ENCODE assay signal across 8 cellular contexts in genomic region chr6:69866351-69867074, GRCh38. TPM values are rescaled to one million over a fixed set of nuclear protein-coding genes. Genes with fewer than 3 reads are reported as not detected.
DNase-seq lines count a peak whose midpoint lies in the region; ATAC-seq, FAIRE-seq and TF ChIP-seq lines count a peak whose summit lies in the region.

COL19A1 (plus strand) TSS chr6:69866556; CDS start chr6:69879568, 13,012 bp downstream.

- no TSS peak for BruUV-seq in HepG2 (replicated peaks; lab: Mats Ljungman, UMichigan)

- no peak within 1 kb of the TSS for H3K27ac ChIP-seq in HepG2 (ENCODE audit: extremely low read length, insufficient read depth, low read length)

- 0 out of 2 replicates have a peak within 1 kb of the TSS, but pooled peaks have one; percentile 22 for H3K9ac ChIP-seq in HepG2 (ENCODE audit: insufficient read depth, low read depth, low read length)

- H3K27ac Mint-ChIP-seq in CD14-positive monocyte, result peak within 1 kb of the TSS in 1 of 7 donors; percentile 71
- H3K27ac Mint-ChIP-seq in central memory CD8-positive, alpha-beta T cell (ENCODE audit: low read depth), result peak within 1 kb of the TSS; percentile 4
- peak within 1 kb of the TSS; percentile 96 for H3K27ac Mint-ChIP-seq in stimulated activated memory B cell treated with anti-CD40 and anti-IgM and Interleukin-4, amounts not matched to agents 10 μg/mL and 1 μg/mL and 100 μg/mL, for 72 hours

- no peaks in the 10 kb centered on the region for H3K79me2 ChIP-seq in HepG2 (ENCODE audit: insufficient read depth, low read length)

- ATAC-seq in HG03196 (IDR thresholded peaks at IDR 0.05; ENCODE audit: unreplicated experiment) (peak; percentile 49), HepG2 (peak; percentile 64)
- peak; percentile 50 for ATAC-seq in central memory CD8-positive, alpha-beta T cell (replicated peaks; ENCODE audit: extremely low read depth, poor library complexity, severe bottlenecking)
- peak; percentile 76 for ATAC-seq in stimulated activated memory B cell treated with anti-CD40 and anti-IgM and Interleukin-4, amounts not matched to agents 10 μg/mL and 1 μg/mL and 100 μg/mL, for 72 hours

- H3K36me3 Mint-ChIP-seq in CD14-positive monocyte, result peaks cover 2 to 4% of the 10 kb centered on the region in 2 donors
- peaks cover 3% of the 10 kb centered on the region for H3K36me3 Mint-ChIP-seq in central memory CD8-positive, alpha-beta T cell (ENCODE audit: insufficient read depth)
- H3K36me3 Mint-ChIP-seq in stimulated activated memory B cell treated with anti-CD40 and anti-IgM and Interleukin-4, amounts not matched to agents 10 μg/mL and 1 μg/mL and 100 μg/mL, for 72 hours, result peaks cover 8% of the 10 kb centered on the region

- peaks cover 0 to 8% (median 6%) of the 10 kb centered on the region in 7 donors for H3K9me3 Mint-ChIP-seq in CD14-positive monocyte
- no peaks in the 10 kb centered on the region for H3K9me3 Mint-ChIP-seq in central memory CD8-positive, alpha-beta T cell
- H3K9me3 Mint-ChIP-seq in stimulated activated memory B cell treated with anti-CD40 and anti-IgM and Interleukin-4, amounts not matched to agents 10 μg/mL and 1 μg/mL and 100 μg/mL, for 72 hours, result no peaks in the 10 kb centered on the region

- H3K9me3 ChIP-seq in HepG2 (ENCODE audit: low read length), result no peaks in the 10 kb centered on the region

- FAIRE-seq in GM19239 (lab: Jason Lieb, UNC) (peak; percentile 99), HepG2 (lab: Jason Lieb, UNC) (no peak)

- TF ChIP-seq RAD21 in HepG2 (CRISPR knock-in tag; IDR thresholded peaks at IDR 0.05), result no peak

- H4K20me1 ChIP-seq in HepG2 (ENCODE audit: insufficient read depth, low read length), result no peaks in the 10 kb centered on the region

- TF ChIP-seq POLR2A in HepG2 (IDR thresholded peaks at IDR 0.05; ENCODE audit: insufficient read depth in 1 of 2, low read depth in 2 of 2, low read length in 2 of 2), result no peak

- peaks cover 2 to 34% of the 10 kb centered on the region in 2 experiments; a peak in 4 of 5 replicates for H3K27me3 ChIP-seq in HepG2 (ENCODE audit: control insufficient read depth in 1 of 2, insufficient read depth in 2 of 2, low read length in 2 of 2)

- H3K36me3 ChIP-seq in HepG2 (replicated peaks in 1 of 2; ENCODE audit: control insufficient read depth in 1 of 2, insufficient read depth in 2 of 2, low read length in 2 of 2), result no peaks in the 10 kb centered on the region

- TF ChIP-seq CTCF in CD14-positive monocyte (IDR thresholded peaks at IDR 0.05) (no peak), HepG2 (CRISPR knock-in tag; IDR thresholded peaks at IDR 0.05) (no peak)

- intact Hi-C loops in CD14-positive monocyte (cut with micrococcal nuclease), result no loop called here
- intact Hi-C loops in HepG2 (cut with micrococcal nuclease; ENCODE audit: unreplicated experiment), result no loop called here

- H3K4me1 ChIP-seq in HepG2 (ENCODE audit: insufficient read depth, low read length), result peaks cover 16% of the 10 kb centered on the region

- peak within 1 kb of the TSS; percentile 90 for H3K4me2 ChIP-seq in HepG2 (ENCODE audit: low read depth, low read length)

- peaks cover 9% of the 10 kb centered on the region for H3K4me1 Mint-ChIP-seq in CD14-positive monocyte
- peaks cover 18% of the 10 kb centered on the region for H3K4me1 Mint-ChIP-seq in central memory CD8-positive, alpha-beta T cell
- peaks cover 65% of the 10 kb centered on the region for H3K4me1 Mint-ChIP-seq in stimulated activated memory B cell treated with anti-CD40 and anti-IgM and Interleukin-4, amounts not matched to agents 10 μg/mL and 1 μg/mL and 100 μg/mL, for 72 hours

- POLR2A ChIA-PET in HepG2 (lab: Yijun Ruan, JAX), result no interaction called here

- no peak within 1 kb of the TSS for H2AFZ ChIP-seq in HepG2 (ENCODE audit: low read length)

- WGBS in HepG2 (ENCODE audit: low lambda C conversion rate), result 8% methylated on average over 21 of the region's 26 CpGs

- TF ChIP-seq EP300 in HepG2 (IDR thresholded peaks at IDR 0.05; ENCODE audit: low read depth in 2 of 2, low read length in 2 of 2), result no peak
- no peak for TF ChIP-seq EP300 in HepG2 (CRISPR knock-in tag; IDR thresholded peaks at IDR 0.05; ENCODE audit: borderline replicate concordance)

- in situ Hi-C loops in HepG2 (cut with HindIII; ENCODE audit: extremely low pct_ligation_motif_present, low pct_unique_long_range_greater_than_20kb), result no loop called here

- peak within 1 kb of the TSS; percentile 50 to 68 (median 50) for H3K4me3 ChIP-seq in HepG2 (replicated peaks in 1 of 3; ENCODE audit: insufficient read depth in 1 of 3, low read depth in 2 of 3, low read length in 3 of 3)

- CTCF ChIA-PET in HepG2 (lab: Yijun Ruan, JAX; ENCODE audit: low intra/inter-chr PET ratio, low total read pairs), result no interaction called here

- H3K4me3 Mint-ChIP-seq in CD14-positive monocyte, result peak within 1 kb of the TSS; percentile 53 to 94
- H3K4me3 Mint-ChIP-seq in central memory CD8-positive, alpha-beta T cell, result peak within 1 kb of the TSS; percentile 73
- peak within 1 kb of the TSS; percentile 87 for H3K4me3 Mint-ChIP-seq in stimulated activated memory B cell treated with anti-CD40 and anti-IgM and Interleukin-4, amounts not matched to agents 10 μg/mL and 1 μg/mL and 100 μg/mL, for 72 hours

- DNase-seq in CD14-positive monocyte (ENCODE audit: low spot score) (peak; percentile 39), GM19239 (ENCODE audit: insufficient read length, low spot score) (no peak), SW480 (ENCODE audit: low spot score) (peak; percentile 18), HepG2 (ENCODE audit: low spot score) (no peak), EL (no peak)
- DNase-seq in central memory CD8-positive, alpha-beta T cell (ENCODE audit: low spot score in 2 of 2), result peak; percentile 13 to 17

- peaks cover 54 to 67% (median 58%) of the 10 kb centered on the region in 3 donors for H3K27me3 Mint-ChIP-seq in CD14-positive monocyte (ENCODE audit: low read depth in 3 of 3)
- peaks cover 67% of the 10 kb centered on the region for H3K27me3 Mint-ChIP-seq in central memory CD8-positive, alpha-beta T cell
- H3K27me3 Mint-ChIP-seq in stimulated activated memory B cell treated with anti-CD40 and anti-IgM and Interleukin-4, amounts not matched to agents 10 μg/mL and 1 μg/mL and 100 μg/mL, for 72 hours, result no peaks in the 10 kb centered on the region

TF ChIP-seq in HepG2, 621 proteins besides CTCF, POLR2A, EP300 and RAD21:
- no peak for TF ChIP-seq HNF4G (IDR thresholded peaks at IDR 0.05; ENCODE audit: borderline replicate concordance, low read depth, low read length)
- 0 out of 2 replicates have a peak, but pooled peaks have one; percentile 6 for TF ChIP-seq HNF4G (CRISPR knock-in tag; IDR thresholded peaks at IDR 0.05; ENCODE audit: borderline replicate concordance, low read depth)
- TF ChIP-seq ZMYM4 (CRISPR knock-in tag; IDR thresholded peaks at IDR 0.05), result no peak
- no peak for TF ChIP-seq ZNF720 (CRISPR knock-in tag; IDR thresholded peaks at IDR 0.05)
- no peak for TF ChIP-seq IKZF5 (CRISPR knock-in tag; IDR thresholded peaks at IDR 0.05)
- TF ChIP-seq EZH2 (conservative IDR thresholded peaks at IDR 0.05; ENCODE audit: low read depth, low read length), result 0 out of 2 replicates have a peak, but pooled peaks have one; percentile 64
- TF ChIP-seq, protein P1, sequence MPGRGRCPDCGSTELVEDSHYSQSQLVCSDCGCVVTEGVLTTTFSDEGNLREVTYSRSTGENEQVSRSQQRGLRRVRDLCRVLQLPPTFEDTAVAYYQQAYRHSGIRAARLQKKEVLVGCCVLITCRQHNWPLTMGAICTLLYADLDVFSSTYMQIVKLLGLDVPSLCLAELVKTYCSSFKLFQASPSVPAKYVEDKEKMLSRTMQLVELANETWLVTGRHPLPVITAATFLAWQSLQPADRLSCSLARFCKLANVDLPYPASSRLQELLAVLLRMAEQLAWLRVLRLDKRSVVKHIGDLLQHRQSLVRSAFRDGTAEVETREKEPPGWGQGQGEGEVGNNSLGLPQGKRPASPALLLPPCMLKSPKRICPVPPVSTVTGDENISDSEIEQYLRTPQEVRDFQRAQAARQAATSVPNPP (CRISPR knock-in tag; IDR thresholded peaks at IDR 0.05), result no peak
- no peak for TF ChIP-seq MYNN (CRISPR knock-in tag; IDR thresholded peaks at IDR 0.05; ENCODE audit: low read depth)
- 0 out of 2 replicates have a peak, but pooled peaks have one; percentile 24 for TF ChIP-seq CBX2 (IDR thresholded peaks at IDR 0.05; ENCODE audit: low read depth, low read length)
- no peak for TF ChIP-seq CBX2 (CRISPR knock-in tag; IDR thresholded peaks at IDR 0.05; ENCODE audit: low read depth)

RNA-seq across cellular contexts. Expression of gene COL19A1, which starts in this region (rescaled TPM):
- not detected for polyA plus RNA-seq in CD14-positive monocyte
- total RNA-seq in HepG2 (2016; rRNA removed; fragmentation: Illumina TruSeq; extraction: Trizol), result not detected in 2 replicates
- total RNA-seq in HepG2 (2016; cell fraction: cytosol; rRNA removed; fragmentation: Illumina TruSeq; extraction: Trizol; ENCODE audit: low read depth), result not detected in 2 replicates
- not detected in 2 replicates for total RNA-seq in HepG2 (2016; cell fraction: insoluble cytoplasmic fraction; rRNA removed; fragmentation: Illumina TruSeq; extraction: Trizol)
- not detected in 2 replicates for total RNA-seq in HepG2 (2016; cell fraction: membrane; rRNA removed; fragmentation: Illumina TruSeq; extraction: Trizol)
- total RNA-seq in HepG2 (2016; cell fraction: nucleus; rRNA removed; fragmentation: Illumina TruSeq; extraction: Trizol), result not detected in 2 replicates
- not detected in 2 replicates for polyA plus RNA-seq in HepG2 (2011; rRNA removed)
- polyA plus RNA-seq in HepG2 (2011; cell fraction: cytosol; rRNA removed), result not detected in 2 replicates
- polyA plus RNA-seq in HepG2 (2011; cell fraction: nucleus; rRNA removed), result not detected in 2 replicates
- not detected in 2 replicates for polyA plus RNA-seq in HepG2 (2012)
- polyA plus RNA-seq in HepG2 (2016; cell fraction: cytosol; fragmentation: Illumina TruSeq; extraction: Trizol; ENCODE audit: low read depth), result not detected in 2 replicates
- polyA plus RNA-seq in HepG2 (2016; cell fraction: insoluble cytoplasmic fraction; fragmentation: Illumina TruSeq; extraction: Trizol; ENCODE audit: low read depth), result not detected in 2 replicates
- not detected in 2 replicates for polyA plus RNA-seq in HepG2 (2016; cell fraction: membrane; fragmentation: Illumina TruSeq; extraction: Trizol; ENCODE audit: low read depth)
- not detected in 2 replicates for polyA plus RNA-seq in HepG2 (2016; cell fraction: nucleus; fragmentation: Illumina TruSeq; extraction: Trizol; ENCODE audit: insufficient read depth, low read depth)
- polyA minus RNA-seq in HepG2 (2011; rRNA and poly(A)+ RNA removed; ENCODE audit: low replicate concordance), result not detected in 2 replicates
- polyA minus RNA-seq in HepG2 (2011; cell fraction: cytosol; rRNA and poly(A)+ RNA removed), result not detected in 2 replicates
- polyA minus RNA-seq in HepG2 (2011; cell fraction: nucleus; rRNA and poly(A)+ RNA removed), result not detected in 2 replicates

Comparison
In these comparisons a context has a peak if more than half of its experiments do, and no peak if none do; other contexts are left out.
1. Peak in DNase-seq in CD14-positive monocyte; RNA of the gene not detected or under 1 TPM.
2. Peak in ATAC-seq, H3K4me3 ChIP-seq, H3K9ac ChIP-seq and H3K4me2 ChIP-seq in HepG2; RNA of the gene not detected or under 1 TPM.
3. DNase-seq: peak in SW480 (single experiment) and central memory CD8-positive, alpha-beta T cell (2 of 2); none in GM19239 (single experiment), HepG2 (single experiment) and EL (single experiment).
4. Peak in every context shown above with its lines, with median percentiles within 50 percentile points of each other: H3K4me3 Mint-ChIP-seq and ATAC-seq.